ENCODE assay signal across 9 cellular contexts in genomic region chr3:76369170-76369569, GRCh38.
A peak's percentile ranks its signal among the peaks of the same experiment; 100 is the strongest.
DNase-seq lines count a peak whose midpoint lies in the region; ATAC-seq and TF ChIP-seq lines count a peak whose summit lies in the region.
"Had no signal": no experiment of that assay in that cellular context is flagged by ENCODE, and none has a peak within 500 bp of the region (broad histone marks: within the 10 kb centered on the region; RNA-seq: fewer than 3 reads in every experiment).

No MANE protein-coding gene starts in this region.

- no peak for TF ChIP-seq POLR2A in body of pancreas (IDR thresholded peaks at IDR 0.05)

- H2AK5ac ChIP-seq in mesendoderm (ENCODE audit: low read length) = no peak overlapping the region

- H4K5ac ChIP-seq in mesendoderm (ENCODE audit: low read length) = no peak overlapping the region

- H3K27me3 ChIP-seq in mesendoderm (ENCODE audit: insufficient read depth, low read length, poor library complexity) (no peaks in the 10 kb centered on the region), body of pancreas (no peaks in the 10 kb centered on the region)

- no peak overlapping the region for H3K4me3 ChIP-seq in mesendoderm (ENCODE audit: low read length)
- no peak overlapping the region for H3K4me3 ChIP-seq in body of pancreas

- H3K4me2 ChIP-seq in mesendoderm (ENCODE audit: low read length) = no peak overlapping the region

- H3K4ac ChIP-seq in mesendoderm (ENCODE audit: low read depth, low read length) = no peak overlapping the region

- no peak overlapping the region for H2BK120ac ChIP-seq in mesendoderm (ENCODE audit: low read depth, low read length)

- H3K27ac ChIP-seq in mesendoderm (ENCODE audit: low read depth, low read length) = no peak overlapping the region
- no peak overlapping the region for H3K27ac ChIP-seq in body of pancreas

- no peak overlapping the region for H3K18ac ChIP-seq in mesendoderm (ENCODE audit: low read length)

- no CpG with 5 or more reads among the region's 5 CpGs for WGBS in mesendoderm (ENCODE audit: extremely low coverage, insufficient coverage, low lambda C conversion rate)
- WGBS in body of pancreas, 2 donors = 42 to 65% methylated on average over 5 of the region's 5 CpGs

- H3K9ac ChIP-seq in mesendoderm (ENCODE audit: low read length) = no peak overlapping the region

- CTCF ChIA-PET in GM10248 (lab: Yijun Ruan, JAX) = interaction anchor here (1.3 to 1.9 kb wide), 3 partner anchors 10 to 212 kb away, joined by 3 to 5 read pairs (median 4); no protein-coding TSS in a partner anchor

- no peaks in the 10 kb centered on the region for H3K79me1 ChIP-seq in mesendoderm (ENCODE audit: low read length)

- H2BK15ac ChIP-seq in mesendoderm (replicated peaks; ENCODE audit: low read depth) = no peak overlapping the region

- DNase-seq in GM10248 (ENCODE audit: extremely low spot score) (no peak), Kasumi-1 (lab: John Stamatoyannopoulos, UW) (peak; percentile 37 to 69), astrocyte of the hippocampus (ENCODE audit: low read depth, low spot score) (peak; percentile 33), mesendoderm (peak; percentile 67), T1000 (lab: John Stamatoyannopoulos, UW) (no peak), body of pancreas (no peak)
- DNase-seq: activated naive CD8-positive, alpha-beta T cell treated with anti-CD3 and anti-CD28 coated beads, Interleukin-2, amount 10 ng/mL, durations not matched to agents 7 days and 5 days had no signal

- no peaks in the 10 kb centered on the region for H3K9me3 ChIP-seq in body of pancreas

- intact Hi-C loops in body of pancreas (cut with DNase I) = no loop called here

- TF ChIP-seq CTCF in GM10248 (IDR thresholded peaks at IDR 0.05; ENCODE audit: control extremely low read depth, extremely low read depth, low read depth, missing control alignments) (peak; percentile 18), body of pancreas (IDR thresholded peaks at IDR 0.05) (no peak)

- H4K8ac ChIP-seq in mesendoderm (ENCODE audit: low read depth, low read length) = no peak overlapping the region

- H3K56ac ChIP-seq in mesendoderm (ENCODE audit: low read length) = no peak overlapping the region

- H3K79me2 ChIP-seq in mesendoderm (ENCODE audit: control insufficient read depth, insufficient read depth, low read length) = no peaks in the 10 kb centered on the region

- H2BK5ac ChIP-seq in mesendoderm (ENCODE audit: low read length) = no peak overlapping the region

- ATAC-seq in HG02884 (IDR thresholded peaks at IDR 0.05; ENCODE audit: unreplicated experiment) (no peak), HG03565 (IDR thresholded peaks at IDR 0.05; ENCODE audit: unreplicated experiment) (no peak), body of pancreas (no peak)

- H3K23ac ChIP-seq in mesendoderm (ENCODE audit: low read length) = no peak overlapping the region

- POLR2A ChIA-PET in GM10248 (lab: Yijun Ruan, JAX) = no interaction called here

- H3K36me3 ChIP-seq in mesendoderm (ENCODE audit: control insufficient read depth, insufficient read depth, low read length) = no peaks in the 10 kb centered on the region
- H3K36me3 ChIP-seq in body of pancreas (replicated peaks in 1 of 2; ENCODE audit: insufficient read depth in 1 of 2, low read depth in 2 of 2) = no peaks in the 10 kb centered on the region

- no peaks in the 10 kb centered on the region for H3K4me1 ChIP-seq in mesendoderm (ENCODE audit: control insufficient read depth, low read depth, low read length)
- H3K4me1 ChIP-seq in body of pancreas = no peaks in the 10 kb centered on the region

Comparison
In these comparisons a context has a peak if more than half of its experiments do, and no peak if none do; other contexts are left out.
1. DNase-seq: peak in Kasumi-1 (2 of 2), astrocyte of the hippocampus (single experiment) and mesendoderm (single experiment); none in GM10248 (single experiment), T1000 (single experiment) and body of pancreas (0 of 4).